1 cellular context compared by ENCODE assay signal in the genomic region with DNA sequence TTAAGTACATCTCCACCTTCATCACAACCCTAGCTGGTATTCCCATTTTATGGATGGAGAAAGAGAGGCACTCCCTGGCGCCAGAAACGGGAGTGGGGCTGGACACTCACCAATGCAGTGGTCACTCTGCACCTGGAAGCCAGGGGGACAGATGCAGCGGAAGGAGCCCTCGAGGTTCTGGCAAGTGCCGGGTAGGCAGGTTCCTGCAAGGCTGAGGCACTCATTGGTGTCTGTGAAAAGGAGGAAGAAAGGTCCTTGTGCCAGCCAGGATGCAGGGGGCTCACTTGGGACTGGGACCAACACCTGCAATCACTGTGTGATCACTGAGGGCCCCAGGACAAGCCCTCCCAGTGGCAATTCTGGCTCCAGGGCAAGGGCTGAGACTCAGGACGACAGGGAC.
TF ChIP-seq lines count a peak whose summit lies in the region.

No MANE protein-coding gene starts in this region.

TF ChIP-seq in HepG2, 621 proteins besides CTCF, POLR2A, EP300 and RAD21:
- TF ChIP-seq ZNF629 (CRISPR knock-in tag; conservative IDR thresholded peaks at IDR 0.05): peak; percentile 37; the same call in 1 of the 2 replicates
- TF ChIP-seq GTF3A (CRISPR knock-in tag; conservative IDR thresholded peaks at IDR 0.05): no peak
- TF ChIP-seq FOXA1 (IDR thresholded peaks at IDR 0.05): no peak
- no peak for TF ChIP-seq FOXA1 (CRISPR knock-in tag; IDR thresholded peaks at IDR 0.05)
- no peak for TF ChIP-seq ZNF720 (CRISPR knock-in tag; IDR thresholded peaks at IDR 0.05)
